26 cellular contexts compared by ENCODE assay signal in genomic region chr17:15453246-15453645, GRCh38. TPM values are rescaled to one million over a fixed set of nuclear protein-coding genes. Genes with fewer than 3 reads are reported as not detected.
DNase-seq lines count a peak whose midpoint lies in the region; TF ChIP-seq lines count a peak whose summit lies in the region.
"Had no signal": no experiment of that assay in that cellular context is flagged by ENCODE, and none has a peak within 500 bp of the region (broad histone marks: within the 10 kb centered on the region; RNA-seq: fewer than 3 reads in every experiment).

No MANE protein-coding gene starts in this region.

- peaks cover 41% of the 10 kb centered on the region for H3K4me1 ChIP-seq in GM23248 (ENCODE audit: insufficient read depth)
- H3K4me1 ChIP-seq in colonic mucosa: peaks cover 4% of the 10 kb centered on the region
- H3K4me1 ChIP-seq: parathyroid adenoma had no signal

- no peak for TF ChIP-seq CTCF in fibroblast of the aortic adventitia (IDR thresholded peaks at IDR 0.05; ENCODE audit: insufficient read depth, low read length)
- no peak for TF ChIP-seq CTCF in colonic mucosa (IDR thresholded peaks at IDR 0.05)

- H3K27me3 ChIP-seq in GM23248 (replicated peaks; ENCODE audit: insufficient read depth) (no peaks in the 10 kb centered on the region), colonic mucosa (no peaks in the 10 kb centered on the region)
- H3K27me3 ChIP-seq: adrenal gland, gastrocnemius medialis, stomach had no signal

- H2AFZ ChIP-seq in GM23248: no peak overlapping the region
- H2AFZ ChIP-seq: parathyroid adenoma, PC-9 had no signal

- no peaks in the 10 kb centered on the region for H3K9me2 ChIP-seq in GM23248 (ENCODE audit: insufficient read depth)

- 0 out of 2 replicates have a peak, but pooled peaks cover 11% of the 10 kb centered on the region for H3K36me3 ChIP-seq in GM23248 (ENCODE audit: low read depth)
- H3K36me3 ChIP-seq in colonic mucosa: no peaks in the 10 kb centered on the region
- H3K36me3 ChIP-seq: adrenal gland, gastrocnemius medialis had no signal

- WGBS in GM23248 (ENCODE audit: low coverage in 1 of 2, low lambda C conversion rate in 2 of 2, missing lambda C conversion rate in 2 of 2), 2 experiments: 12 to 17% methylated on average over 4 of the region's 4 CpGs

- peaks cover 36% of the 10 kb centered on the region for H3F3A ChIP-seq in GM23248 (ENCODE audit: insufficient read depth)

- no peaks in the 10 kb centered on the region for H3K79me2 ChIP-seq in GM23248 (ENCODE audit: insufficient read depth)
- H3K79me2 ChIP-seq: parathyroid adenoma had no signal

- DNase-seq in GM23248 (peak; percentile 54), astrocyte of the hippocampus (ENCODE audit: low read depth, low spot score) (peak; percentile 59), fibroblast of the aortic adventitia (ENCODE audit: low read depth) (peak; percentile 50), substantia nigra (lab: John Stamatoyannopoulos, UW) (peak in 1 of 49 donors; percentile 46), LoVo (ENCODE audit: low spot score) (no peak), SHP77 treated with DMSO at 0.1 percent for 48 hours (lab: John Stamatoyannopoulos, UW) (no peak), colonic mucosa (no peak)
- no peak for DNase-seq in activated T-cell treated with anti-CD3 and anti-CD28 coated beads, Interleukin-2, amount 50 U/mL, for 1 hour
- DNase-seq: activated CD8-positive, alpha-beta T cell treated with anti-CD3 and anti-CD28 coated beads, Interleukin-2, amount 10 ng/mL, durations not matched to agents 7 days and 5 days; AML-193; CD8-positive, alpha-beta T cell; gastrocnemius medialis; GOT3; left ventricle myocardium superior; NCI-H1694 treated with DMSO at 0.1 percent for 48 hours; NCI-H524; nephron progenitor cell; PC-9; right cardiac atrium; SIG-M5; stomach; trophoblast cell had no signal

- H4K20me1 ChIP-seq in GM23248 (ENCODE audit: insufficient read depth): no peaks in the 10 kb centered on the region

- H3K4me3 ChIP-seq in GM23248 (no peak overlapping the region), fibroblast of the aortic adventitia (ENCODE audit: low read depth, low read length) (no peak overlapping the region), colonic mucosa (no peak overlapping the region)
- H3K4me3 ChIP-seq: adrenal gland, gastrocnemius medialis, PC-9, stomach had no signal

- H3K27ac ChIP-seq in GM23248 (0 out of 2 replicates have a peak overlapping the region, but pooled peaks have one; percentile 2), substantia nigra (ENCODE audit: low read depth, low read length, poor library complexity, severe bottlenecking) (peak overlapping the region; percentile 94), colonic mucosa (no peak overlapping the region)
- H3K27ac ChIP-seq: epithelial cell of prostate, KMS-11, parathyroid adenoma, PC-9 had no signal

- H3K9ac ChIP-seq in GM23248 (no peak overlapping the region), colonic mucosa (ENCODE audit: low read depth in 2 of 2, low read length in 2 of 2) (no peak overlapping the region)
- H3K9ac ChIP-seq: KMS-11, parathyroid adenoma had no signal

- in situ Hi-C loops in GM23248 (cut with MboI): no loop called here

- H3K9me3 ChIP-seq in GM23248 (ENCODE audit: low read depth): no peaks in the 10 kb centered on the region
- H3K9me3 ChIP-seq in colonic mucosa: no peaks in the 10 kb centered on the region
- H3K9me3 ChIP-seq: adrenal gland, gastrocnemius medialis had no signal

- H3K4me2 ChIP-seq in GM23248 (ENCODE audit: unreplicated experiment): peak overlapping the region; percentile 50
- H3K4me2 ChIP-seq: KMS-11, PC-9 had no signal

- intact Hi-C loops in colonic mucosa (cut with DNase I): no loop called here

RNA-seq across cellular contexts. Expression of gene CDRT4, which starts 14.2 kb away (rescaled TPM):
- 3.8 and 23.3 TPM in 2 replicates for total RNA-seq in GM23248 (2014; rRNA removed; shearing (Covaris generic))
- 3.0 and 4.1 TPM in 2 replicates for polyA plus RNA-seq in GM23248 (2016; fragmentation: Nextera tagmentation; extraction: Ambion mirVana)
- total RNA-seq in fibroblast of the aortic adventitia (ENCODE audit: low replicate concordance) (2.9 TPM in 1 of 2 replicates, not detected in the other), colonic mucosa (1 to 10 TPM; 3.8 to 5.3 TPM)

Comparison
In these comparisons a context has a peak if more than half of its experiments do, and no peak if none do; other contexts are left out.
1. DNase-seq: peak in GM23248 (single experiment), astrocyte of the hippocampus (single experiment) and fibroblast of the aortic adventitia (single experiment); none in activated T-cell treated with anti-CD3 and anti-CD28 coated beads, Interleukin-2, amount 50 U/mL, for 1 hour (single experiment), LoVo (single experiment), SHP77 treated with DMSO at 0.1 percent for 48 hours (single experiment) and colonic mucosa (single experiment).